ENCODE assay signal across 13 cellular contexts in genomic region chr7:77866791-77867190, GRCh38.
DNase-seq lines count a peak whose midpoint lies in the region; ATAC-seq and TF ChIP-seq lines count a peak whose summit lies in the region.
"Had no signal": no experiment of that assay in that cellular context is flagged by ENCODE, and none has a peak within 500 bp of the region (broad histone marks: within the 10 kb centered on the region; RNA-seq: fewer than 3 reads in every experiment).

No MANE protein-coding gene starts in this region.

- no peaks in the 10 kb centered on the region for H3K36me3 ChIP-seq in PC-3 (ENCODE audit: low read depth, low read length)
- no peaks in the 10 kb centered on the region for H3K36me3 ChIP-seq in BE2C
- no peaks in the 10 kb centered on the region for H3K36me3 ChIP-seq in left lung
- no peaks in the 10 kb centered on the region for H3K36me3 ChIP-seq in naive thymus-derived CD4-positive, alpha-beta T cell (ENCODE audit: control insufficient read depth in 2 of 3, insufficient read depth in 3 of 3, low read length in 3 of 3)

- no TSS peak for BruUV-seq in PC-3 (replicated peaks; lab: Mats Ljungman, UMichigan)

- POLR2A ChIA-PET in PC-3 (lab: Charles Lee; ENCODE audit: unreplicated experiment), result no interaction called here
- POLR2A ChIA-PET in naive thymus-derived CD4-positive, alpha-beta T cell (lab: Charles Lee), result interaction anchor here (0.6 kb wide), 1 partner anchor 12 kb away, joined by 3 read pairs; no protein-coding TSS in a partner anchor

- peak overlapping the region; percentile 0 for H3K27ac Mint-ChIP-seq in osteocyte (ENCODE audit: unreplicated experiment)
- no peak overlapping the region for H3K27ac Mint-ChIP-seq in naive thymus-derived CD4-positive, alpha-beta T cell

- no peak overlapping the region for H3K4me3 ChIP-seq in PC-3 (ENCODE audit: low read length)
- H3K4me3 ChIP-seq in BE2C (ENCODE audit: low read depth, low read length), result no peak overlapping the region
- H3K4me3 ChIP-seq in left lung, result no peak overlapping the region
- H3K4me3 ChIP-seq in naive thymus-derived CD4-positive, alpha-beta T cell (ENCODE audit: low read length), result no peak overlapping the region

- H3K27ac ChIP-seq in PC-3 (ENCODE audit: low read length) (no peak overlapping the region), left lung (no peak overlapping the region)
- no peak overlapping the region for H3K27ac ChIP-seq in naive thymus-derived CD4-positive, alpha-beta T cell (ENCODE audit: low read depth, low read length)

- H3K9me2 ChIP-seq in PC-3 (replicated peaks; ENCODE audit: low read length), result no peaks in the 10 kb centered on the region

- CTCF ChIA-PET in PC-3 (lab: Charles Lee), result no interaction called here
- CTCF ChIA-PET in naive thymus-derived CD4-positive, alpha-beta T cell (lab: Charles Lee), result no interaction called here

- no peaks in the 10 kb centered on the region for H3F3A ChIP-seq in PC-3 (ENCODE audit: low read length, unreplicated experiment)

- no peak overlapping the region for H3K4me2 ChIP-seq in PC-3 (ENCODE audit: low read length)

- no peak overlapping the region for H3K4me3 Mint-ChIP-seq in osteocyte (ENCODE audit: unreplicated experiment)
- H3K4me3 Mint-ChIP-seq in naive thymus-derived CD4-positive, alpha-beta T cell, result no peak overlapping the region
- H3K4me3 Mint-ChIP-seq: nephron had no signal

- H3K27me3 ChIP-seq in PC-3 (ENCODE audit: low read length) (no peaks in the 10 kb centered on the region), BE2C (no peaks in the 10 kb centered on the region), left lung (no peaks in the 10 kb centered on the region)
- no peaks in the 10 kb centered on the region for H3K27me3 ChIP-seq in naive thymus-derived CD4-positive, alpha-beta T cell (ENCODE audit: control insufficient read depth in 2 of 2, insufficient read depth in 2 of 2, low read length in 2 of 2)

- peaks cover 7% of the 10 kb centered on the region for H3K36me3 Mint-ChIP-seq in osteocyte (ENCODE audit: unreplicated experiment)
- H3K36me3 Mint-ChIP-seq in naive thymus-derived CD4-positive, alpha-beta T cell, result peaks cover 0 to 31% (median 25%) of the 10 kb centered on the region in 5 donors

- DNase-seq in GM03348 (ENCODE audit: low spot score) (peak; percentile 57), PC-3 (peak; percentile 44), dermis microvascular lymphatic vessel endothelial cell (ENCODE audit: low read depth in 2 of 2) (peak; percentile 37 to 61), osteocyte (ENCODE audit: extremely low spot score, unreplicated experiment) (no peak), BE2C (no peak), left lung (no peak), UCSD-AML1 (lab: John Stamatoyannopoulos, UW; ENCODE audit: unreplicated experiment) (no peak)
- no peak for DNase-seq in naive thymus-derived CD4-positive, alpha-beta T cell
- DNase-seq: activated T-cell treated with anti-CD3 and anti-CD28 coated beads, Interleukin-2, amount 50 U/mL, for 1 hour; NCI-H446 treated with DMSO at 0.1 percent for 48 hours; stimulated activated CD4-positive, alpha-beta T cell treated with anti-CD3 and anti-CD28 coated beads, Interleukin-4, amount 100 ng/mL, for 4 hours; substantia nigra had no signal

- no peaks in the 10 kb centered on the region for H3K79me2 ChIP-seq in PC-3 (ENCODE audit: low read length)

- no peaks in the 10 kb centered on the region for H3K9me3 Mint-ChIP-seq in osteocyte (ENCODE audit: unreplicated experiment)
- H3K9me3 Mint-ChIP-seq in naive thymus-derived CD4-positive, alpha-beta T cell, result peaks cover 0 to 3% (median 0%) of the 10 kb centered on the region in 11 donors

- peaks cover 17% of the 10 kb centered on the region for H3K4me1 Mint-ChIP-seq in osteocyte (ENCODE audit: unreplicated experiment)
- peaks cover 5 to 36% (median 27%) of the 10 kb centered on the region in 7 donors for H3K4me1 Mint-ChIP-seq in naive thymus-derived CD4-positive, alpha-beta T cell

- no peak for TF ChIP-seq CTCF in PC-3 (conservative IDR thresholded peaks at IDR 0.05; ENCODE audit: low read depth, low read length)
- no peak for TF ChIP-seq CTCF in osteocyte (IDR thresholded peaks at IDR 0.05)
- no peak for TF ChIP-seq CTCF in BE2C (IDR thresholded peaks at IDR 0.05; ENCODE audit: low read depth, low read length)
- TF ChIP-seq CTCF in left lung (IDR thresholded peaks at IDR 0.05), result no peak

- ATAC-seq in PC-3 (peak; percentile 49), left lung (no peak)
- ATAC-seq in naive thymus-derived CD4-positive, alpha-beta T cell, result no peak

- H2AFZ ChIP-seq in PC-3 (ENCODE audit: low read length), result no peak overlapping the region

- H3K9me3 ChIP-seq in PC-3 (ENCODE audit: low read length) (no peaks in the 10 kb centered on the region), BE2C (no peaks in the 10 kb centered on the region), left lung (no peaks in the 10 kb centered on the region)
- no peaks in the 10 kb centered on the region for H3K9me3 ChIP-seq in naive thymus-derived CD4-positive, alpha-beta T cell (ENCODE audit: control insufficient read depth in 2 of 3, low read length in 3 of 3)

- intact Hi-C loops in PC-3 (cut with micrococcal nuclease), result no loop called here
- intact Hi-C loops in left lung (cut with DNase I), result no loop called here
- intact Hi-C loops in naive thymus-derived CD4-positive, alpha-beta T cell (cut with micrococcal nuclease), result no loop called here

- H3K9ac ChIP-seq in PC-3 (ENCODE audit: low read length), result no peak overlapping the region

- H4K20me1 ChIP-seq in PC-3 (ENCODE audit: low read length), result no peaks in the 10 kb centered on the region; the same call in 1 of the 2 replicates

- H3K4me1 ChIP-seq in PC-3 (ENCODE audit: insufficient read depth, low read length), result peaks cover 16% of the 10 kb centered on the region; the same call in 1 of the 2 replicates
- H3K4me1 ChIP-seq in BE2C, result peaks cover 4% of the 10 kb centered on the region
- peaks cover 0 to 13% of the 10 kb centered on the region in 2 donors for H3K4me1 ChIP-seq in left lung
- H3K4me1 ChIP-seq in naive thymus-derived CD4-positive, alpha-beta T cell (ENCODE audit: control insufficient read depth in 2 of 2, insufficient read depth in 2 of 2, low read length in 2 of 2), result no peaks in the 10 kb centered on the region

- H3K27me3 Mint-ChIP-seq in osteocyte (ENCODE audit: unreplicated experiment), result no peaks in the 10 kb centered on the region
- H3K27me3 Mint-ChIP-seq in naive thymus-derived CD4-positive, alpha-beta T cell, result no peaks in the 10 kb centered on the region

Comparison
In these comparisons a context has a peak if more than half of its experiments do, and no peak if none do; other contexts are left out.
1. DNase-seq: peak in GM03348 (single experiment), PC-3 (single experiment) and dermis microvascular lymphatic vessel endothelial cell (2 of 2); none in osteocyte (single experiment), BE2C (single experiment), left lung (0 of 2), UCSD-AML1 (single experiment) and naive thymus-derived CD4-positive, alpha-beta T cell (0 of 9).